Comparison of ENCODE assay signal across 1 cellular context in the genomic region with DNA sequence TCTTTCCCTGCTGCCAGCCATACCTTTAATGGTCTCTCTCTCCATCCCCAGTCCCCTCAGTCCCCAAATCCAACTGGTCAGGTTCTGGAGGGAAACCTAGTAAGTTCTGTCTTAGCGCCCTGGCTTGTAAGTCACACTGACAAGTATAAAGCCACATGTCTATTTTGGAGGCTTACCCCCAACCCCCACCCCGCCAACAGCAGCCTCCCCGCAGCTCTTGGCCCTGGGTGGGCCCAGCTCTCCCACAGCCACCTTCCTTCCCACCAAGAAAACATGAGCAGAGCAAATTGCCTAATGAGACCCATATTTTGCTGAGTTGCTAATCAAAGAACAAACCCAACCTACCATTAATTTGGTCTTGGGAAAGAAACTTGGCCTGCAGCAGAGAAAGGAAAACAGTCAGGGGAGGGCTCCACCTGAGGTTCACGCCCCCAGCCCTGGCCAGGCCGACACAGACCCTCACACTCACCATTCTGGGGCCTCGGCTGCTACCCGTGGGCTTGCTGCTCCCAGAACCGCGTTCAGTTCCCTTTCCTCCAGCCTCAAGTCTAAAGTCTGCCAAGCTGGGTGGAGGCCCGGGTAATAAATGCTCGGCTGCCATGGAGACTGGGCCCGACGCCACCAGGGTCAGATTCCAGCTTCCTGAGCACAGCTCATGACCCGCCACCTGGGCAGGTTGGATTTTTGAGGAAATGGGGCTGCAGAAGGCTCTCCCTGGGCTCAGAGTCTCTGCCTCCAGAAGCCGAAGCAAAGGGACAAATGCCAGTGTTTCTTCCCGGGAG.
A peak's percentile ranks its signal among the peaks of the same experiment; 100 is the strongest.
TF ChIP-seq lines count a peak whose summit lies in the region.

A gene with protein sequence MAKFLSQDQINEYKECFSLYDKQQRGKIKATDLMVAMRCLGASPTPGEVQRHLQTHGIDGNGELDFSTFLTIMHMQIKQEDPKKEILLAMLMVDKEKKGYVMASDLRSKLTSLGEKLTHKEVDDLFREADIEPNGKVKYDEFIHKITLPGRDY (minus strand): TSS at position 557 of the 782 bp plus-strand sequence. CDS start 85 bp downstream, at position 472.

TF ChIP-seq in HepG2, 621 proteins besides CTCF, POLR2A, EP300 and RAD21 (continued from another document and continues in another):
- TF ChIP-seq, protein P1, sequence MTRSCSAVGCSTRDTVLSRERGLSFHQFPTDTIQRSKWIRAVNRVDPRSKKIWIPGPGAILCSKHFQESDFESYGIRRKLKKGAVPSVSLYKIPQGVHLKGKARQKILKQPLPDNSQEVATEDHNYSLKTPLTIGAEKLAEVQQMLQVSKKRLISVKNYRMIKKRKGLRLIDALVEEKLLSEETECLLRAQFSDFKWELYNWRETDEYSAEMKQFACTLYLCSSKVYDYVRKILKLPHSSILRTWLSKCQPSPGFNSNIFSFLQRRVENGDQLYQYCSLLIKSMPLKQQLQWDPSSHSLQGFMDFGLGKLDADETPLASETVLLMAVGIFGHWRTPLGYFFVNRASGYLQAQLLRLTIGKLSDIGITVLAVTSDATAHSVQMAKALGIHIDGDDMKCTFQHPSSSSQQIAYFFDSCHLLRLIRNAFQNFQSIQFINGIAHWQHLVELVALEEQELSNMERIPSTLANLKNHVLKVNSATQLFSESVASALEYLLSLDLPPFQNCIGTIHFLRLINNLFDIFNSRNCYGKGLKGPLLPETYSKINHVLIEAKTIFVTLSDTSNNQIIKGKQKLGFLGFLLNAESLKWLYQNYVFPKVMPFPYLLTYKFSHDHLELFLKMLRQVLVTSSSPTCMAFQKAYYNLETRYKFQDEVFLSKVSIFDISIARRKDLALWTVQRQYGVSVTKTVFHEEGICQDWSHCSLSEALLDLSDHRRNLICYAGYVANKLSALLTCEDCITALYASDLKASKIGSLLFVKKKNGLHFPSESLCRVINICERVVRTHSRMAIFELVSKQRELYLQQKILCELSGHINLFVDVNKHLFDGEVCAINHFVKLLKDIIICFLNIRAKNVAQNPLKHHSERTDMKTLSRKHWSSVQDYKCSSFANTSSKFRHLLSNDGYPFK (CRISPR knock-in tag; IDR thresholded peaks at IDR 0.05; ENCODE audit: borderline replicate concordance): no peak
- TF ChIP-seq RCOR2 (CRISPR knock-in tag; IDR thresholded peaks at IDR 0.05): no peak
- TF ChIP-seq PLRG1 (conservative IDR thresholded peaks at IDR 0.05): no peak
- TF ChIP-seq BRCA1 (CRISPR knock-in tag; IDR thresholded peaks at IDR 0.05): no peak; the same call in 1 of the 2 replicates
- TF ChIP-seq, protein P2, sequence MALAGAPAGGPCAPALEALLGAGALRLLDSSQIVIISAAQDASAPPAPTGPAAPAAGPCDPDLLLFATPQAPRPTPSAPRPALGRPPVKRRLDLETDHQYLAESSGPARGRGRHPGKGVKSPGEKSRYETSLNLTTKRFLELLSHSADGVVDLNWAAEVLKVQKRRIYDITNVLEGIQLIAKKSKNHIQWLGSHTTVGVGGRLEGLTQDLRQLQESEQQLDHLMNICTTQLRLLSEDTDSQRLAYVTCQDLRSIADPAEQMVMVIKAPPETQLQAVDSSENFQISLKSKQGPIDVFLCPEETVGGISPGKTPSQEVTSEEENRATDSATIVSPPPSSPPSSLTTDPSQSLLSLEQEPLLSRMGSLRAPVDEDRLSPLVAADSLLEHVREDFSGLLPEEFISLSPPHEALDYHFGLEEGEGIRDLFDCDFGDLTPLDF (CRISPR knock-in tag; IDR thresholded peaks at IDR 0.05): no peak
- no peak for TF ChIP-seq FOXA1 (IDR thresholded peaks at IDR 0.05)
- TF ChIP-seq FOXA1 (CRISPR knock-in tag; IDR thresholded peaks at IDR 0.05): no peak
- peak; percentile 46 to 67; a peak in 3 of 4 replicates for TF ChIP-seq MAFK (conservative IDR thresholded peaks at IDR 0.05 in 1 of 2, IDR thresholded peaks at IDR 0.05 in 1 of 2; ENCODE audit: low read length in 2 of 2)
- peak; percentile 29; the same call in 1 of the 2 replicates for TF ChIP-seq DPF2 (CRISPR knock-in tag; IDR thresholded peaks at IDR 0.05; ENCODE audit: borderline replicate concordance, low read depth)
- no peak for TF ChIP-seq LCORL (IDR thresholded peaks at IDR 0.05)
- TF ChIP-seq LCORL (CRISPR knock-in tag; IDR thresholded peaks at IDR 0.05): 0 out of 2 replicates have a peak, but pooled peaks have one; percentile 57
- TF ChIP-seq, protein P3, sequence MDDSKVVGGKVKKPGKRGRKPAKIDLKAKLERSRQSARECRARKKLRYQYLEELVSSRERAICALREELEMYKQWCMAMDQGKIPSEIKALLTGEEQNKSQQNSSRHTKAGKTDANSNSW (CRISPR knock-in tag; IDR thresholded peaks at IDR 0.05; ENCODE audit: borderline replicate concordance): no peak
- TF ChIP-seq, protein P4, sequence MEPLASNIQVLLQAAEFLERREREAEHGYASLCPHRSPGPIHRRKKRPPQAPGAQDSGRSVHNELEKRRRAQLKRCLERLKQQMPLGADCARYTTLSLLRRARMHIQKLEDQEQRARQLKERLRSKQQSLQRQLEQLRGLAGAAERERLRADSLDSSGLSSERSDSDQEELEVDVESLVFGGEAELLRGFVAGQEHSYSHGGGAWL (CRISPR knock-in tag; IDR thresholded peaks at IDR 0.05): no peak
- TF ChIP-seq, protein P5, sequence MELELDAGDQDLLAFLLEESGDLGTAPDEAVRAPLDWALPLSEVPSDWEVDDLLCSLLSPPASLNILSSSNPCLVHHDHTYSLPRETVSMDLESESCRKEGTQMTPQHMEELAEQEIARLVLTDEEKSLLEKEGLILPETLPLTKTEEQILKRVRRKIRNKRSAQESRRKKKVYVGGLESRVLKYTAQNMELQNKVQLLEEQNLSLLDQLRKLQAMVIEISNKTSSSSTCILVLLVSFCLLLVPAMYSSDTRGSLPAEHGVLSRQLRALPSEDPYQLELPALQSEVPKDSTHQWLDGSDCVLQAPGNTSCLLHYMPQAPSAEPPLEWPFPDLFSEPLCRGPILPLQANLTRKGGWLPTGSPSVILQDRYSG (CRISPR knock-in tag; IDR thresholded peaks at IDR 0.05): no peak
- no peak for TF ChIP-seq SRSF9 (IDR thresholded peaks at IDR 0.05; ENCODE audit: borderline replicate concordance, insufficient read depth, low read depth, low read length, poor library complexity, severe bottlenecking)
- TF ChIP-seq, protein P6, sequence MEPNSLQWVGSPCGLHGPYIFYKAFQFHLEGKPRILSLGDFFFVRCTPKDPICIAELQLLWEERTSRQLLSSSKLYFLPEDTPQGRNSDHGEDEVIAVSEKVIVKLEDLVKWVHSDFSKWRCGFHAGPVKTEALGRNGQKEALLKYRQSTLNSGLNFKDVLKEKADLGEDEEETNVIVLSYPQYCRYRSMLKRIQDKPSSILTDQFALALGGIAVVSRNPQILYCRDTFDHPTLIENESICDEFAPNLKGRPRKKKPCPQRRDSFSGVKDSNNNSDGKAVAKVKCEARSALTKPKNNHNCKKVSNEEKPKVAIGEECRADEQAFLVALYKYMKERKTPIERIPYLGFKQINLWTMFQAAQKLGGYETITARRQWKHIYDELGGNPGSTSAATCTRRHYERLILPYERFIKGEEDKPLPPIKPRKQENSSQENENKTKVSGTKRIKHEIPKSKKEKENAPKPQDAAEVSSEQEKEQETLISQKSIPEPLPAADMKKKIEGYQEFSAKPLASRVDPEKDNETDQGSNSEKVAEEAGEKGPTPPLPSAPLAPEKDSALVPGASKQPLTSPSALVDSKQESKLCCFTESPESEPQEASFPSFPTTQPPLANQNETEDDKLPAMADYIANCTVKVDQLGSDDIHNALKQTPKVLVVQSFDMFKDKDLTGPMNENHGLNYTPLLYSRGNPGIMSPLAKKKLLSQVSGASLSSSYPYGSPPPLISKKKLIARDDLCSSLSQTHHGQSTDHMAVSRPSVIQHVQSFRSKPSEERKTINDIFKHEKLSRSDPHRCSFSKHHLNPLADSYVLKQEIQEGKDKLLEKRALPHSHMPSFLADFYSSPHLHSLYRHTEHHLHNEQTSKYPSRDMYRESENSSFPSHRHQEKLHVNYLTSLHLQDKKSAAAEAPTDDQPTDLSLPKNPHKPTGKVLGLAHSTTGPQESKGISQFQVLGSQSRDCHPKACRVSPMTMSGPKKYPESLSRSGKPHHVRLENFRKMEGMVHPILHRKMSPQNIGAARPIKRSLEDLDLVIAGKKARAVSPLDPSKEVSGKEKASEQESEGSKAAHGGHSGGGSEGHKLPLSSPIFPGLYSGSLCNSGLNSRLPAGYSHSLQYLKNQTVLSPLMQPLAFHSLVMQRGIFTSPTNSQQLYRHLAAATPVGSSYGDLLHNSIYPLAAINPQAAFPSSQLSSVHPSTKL (CRISPR knock-in tag; IDR thresholded peaks at IDR 0.05): peak; percentile 28; the same call in 1 of the 2 replicates
- TF ChIP-seq ZNF136 (CRISPR knock-in tag; IDR thresholded peaks at IDR 0.05; ENCODE audit: low read depth): no peak
- no peak for TF ChIP-seq ZMYM2 (CRISPR knock-in tag; IDR thresholded peaks at IDR 0.05)
- no peak for TF ChIP-seq HMG20B (CRISPR knock-in tag; conservative IDR thresholded peaks at IDR 0.05)
- no peak for TF ChIP-seq ZNF816 (CRISPR knock-in tag; IDR thresholded peaks at IDR 0.05; ENCODE audit: borderline replicate concordance)
- TF ChIP-seq, protein P7, sequence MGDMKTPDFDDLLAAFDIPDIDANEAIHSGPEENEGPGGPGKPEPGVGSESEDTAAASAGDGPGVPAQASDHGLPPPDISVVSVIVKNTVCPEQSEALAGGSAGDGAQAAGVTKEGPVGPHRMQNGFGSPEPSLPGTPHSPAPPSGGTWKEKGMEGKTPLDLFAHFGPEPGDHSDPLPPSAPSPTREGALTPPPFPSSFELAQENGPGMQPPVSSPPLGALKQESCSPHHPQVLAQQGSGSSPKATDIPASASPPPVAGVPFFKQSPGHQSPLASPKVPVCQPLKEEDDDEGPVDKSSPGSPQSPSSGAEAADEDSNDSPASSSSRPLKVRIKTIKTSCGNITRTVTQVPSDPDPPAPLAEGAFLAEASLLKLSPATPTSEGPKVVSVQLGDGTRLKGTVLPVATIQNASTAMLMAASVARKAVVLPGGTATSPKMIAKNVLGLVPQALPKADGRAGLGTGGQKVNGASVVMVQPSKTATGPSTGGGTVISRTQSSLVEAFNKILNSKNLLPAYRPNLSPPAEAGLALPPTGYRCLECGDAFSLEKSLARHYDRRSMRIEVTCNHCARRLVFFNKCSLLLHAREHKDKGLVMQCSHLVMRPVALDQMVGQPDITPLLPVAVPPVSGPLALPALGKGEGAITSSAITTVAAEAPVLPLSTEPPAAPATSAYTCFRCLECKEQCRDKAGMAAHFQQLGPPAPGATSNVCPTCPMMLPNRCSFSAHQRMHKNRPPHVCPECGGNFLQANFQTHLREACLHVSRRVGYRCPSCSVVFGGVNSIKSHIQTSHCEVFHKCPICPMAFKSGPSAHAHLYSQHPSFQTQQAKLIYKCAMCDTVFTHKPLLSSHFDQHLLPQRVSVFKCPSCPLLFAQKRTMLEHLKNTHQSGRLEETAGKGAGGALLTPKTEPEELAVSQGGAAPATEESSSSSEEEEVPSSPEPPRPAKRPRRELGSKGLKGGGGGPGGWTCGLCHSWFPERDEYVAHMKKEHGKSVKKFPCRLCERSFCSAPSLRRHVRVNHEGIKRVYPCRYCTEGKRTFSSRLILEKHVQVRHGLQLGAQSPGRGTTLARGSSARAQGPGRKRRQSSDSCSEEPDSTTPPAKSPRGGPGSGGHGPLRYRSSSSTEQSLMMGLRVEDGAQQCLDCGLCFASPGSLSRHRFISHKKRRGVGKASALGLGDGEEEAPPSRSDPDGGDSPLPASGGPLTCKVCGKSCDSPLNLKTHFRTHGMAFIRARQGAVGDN (CRISPR knock-in tag; IDR thresholded peaks at IDR 0.05): peak; percentile 81
- TF ChIP-seq ZNF552 (CRISPR knock-in tag; IDR thresholded peaks at IDR 0.05; ENCODE audit: borderline replicate concordance): no peak
- peak; percentile 61; the same call in 1 of the 2 replicates for TF ChIP-seq ZNF556 (CRISPR knock-in tag; IDR thresholded peaks at IDR 0.05; ENCODE audit: borderline replicate concordance)
- TF ChIP-seq ZSCAN25 (CRISPR knock-in tag; IDR thresholded peaks at IDR 0.05): no peak
- TF ChIP-seq, protein P8, sequence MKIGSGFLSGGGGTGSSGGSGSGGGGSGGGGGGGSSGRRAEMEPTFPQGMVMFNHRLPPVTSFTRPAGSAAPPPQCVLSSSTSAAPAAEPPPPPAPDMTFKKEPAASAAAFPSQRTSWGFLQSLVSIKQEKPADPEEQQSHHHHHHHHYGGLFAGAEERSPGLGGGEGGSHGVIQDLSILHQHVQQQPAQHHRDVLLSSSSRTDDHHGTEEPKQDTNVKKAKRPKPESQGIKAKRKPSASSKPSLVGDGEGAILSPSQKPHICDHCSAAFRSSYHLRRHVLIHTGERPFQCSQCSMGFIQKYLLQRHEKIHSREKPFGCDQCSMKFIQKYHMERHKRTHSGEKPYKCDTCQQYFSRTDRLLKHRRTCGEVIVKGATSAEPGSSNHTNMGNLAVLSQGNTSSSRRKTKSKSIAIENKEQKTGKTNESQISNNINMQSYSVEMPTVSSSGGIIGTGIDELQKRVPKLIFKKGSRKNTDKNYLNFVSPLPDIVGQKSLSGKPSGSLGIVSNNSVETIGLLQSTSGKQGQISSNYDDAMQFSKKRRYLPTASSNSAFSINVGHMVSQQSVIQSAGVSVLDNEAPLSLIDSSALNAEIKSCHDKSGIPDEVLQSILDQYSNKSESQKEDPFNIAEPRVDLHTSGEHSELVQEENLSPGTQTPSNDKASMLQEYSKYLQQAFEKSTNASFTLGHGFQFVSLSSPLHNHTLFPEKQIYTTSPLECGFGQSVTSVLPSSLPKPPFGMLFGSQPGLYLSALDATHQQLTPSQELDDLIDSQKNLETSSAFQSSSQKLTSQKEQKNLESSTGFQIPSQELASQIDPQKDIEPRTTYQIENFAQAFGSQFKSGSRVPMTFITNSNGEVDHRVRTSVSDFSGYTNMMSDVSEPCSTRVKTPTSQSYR (CRISPR knock-in tag; IDR thresholded peaks at IDR 0.05; ENCODE audit: borderline replicate concordance): no peak
- TF ChIP-seq, protein P9, sequence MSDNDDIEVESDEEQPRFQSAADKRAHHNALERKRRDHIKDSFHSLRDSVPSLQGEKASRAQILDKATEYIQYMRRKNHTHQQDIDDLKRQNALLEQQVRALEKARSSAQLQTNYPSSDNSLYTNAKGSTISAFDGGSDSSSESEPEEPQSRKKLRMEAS (IDR thresholded peaks at IDR 0.05): 0 out of 2 replicates have a peak, but pooled peaks have one; percentile 30
- TF ChIP-seq, protein P10, sequence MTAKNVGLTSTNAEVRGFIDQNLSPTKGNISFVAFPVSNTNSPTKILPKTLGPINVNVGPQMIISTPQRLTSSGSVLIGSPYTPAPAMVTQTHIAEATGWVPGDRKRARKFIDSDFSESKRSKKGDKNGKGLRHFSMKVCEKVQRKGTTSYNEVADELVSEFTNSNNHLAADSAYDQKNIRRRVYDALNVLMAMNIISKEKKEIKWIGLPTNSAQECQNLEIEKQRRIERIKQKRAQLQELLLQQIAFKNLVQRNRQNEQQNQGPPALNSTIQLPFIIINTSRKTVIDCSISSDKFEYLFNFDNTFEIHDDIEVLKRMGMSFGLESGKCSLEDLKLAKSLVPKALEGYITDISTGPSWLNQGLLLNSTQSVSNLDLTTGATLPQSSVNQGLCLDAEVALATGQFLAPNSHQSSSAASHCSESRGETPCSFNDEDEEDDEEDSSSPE (CRISPR knock-in tag; IDR thresholded peaks at IDR 0.05): 0 out of 2 replicates have a peak, but pooled peaks have one; percentile 43
- TF ChIP-seq, protein P11, sequence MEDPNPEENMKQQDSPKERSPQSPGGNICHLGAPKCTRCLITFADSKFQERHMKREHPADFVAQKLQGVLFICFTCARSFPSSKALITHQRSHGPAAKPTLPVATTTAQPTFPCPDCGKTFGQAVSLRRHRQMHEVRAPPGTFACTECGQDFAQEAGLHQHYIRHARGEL (CRISPR knock-in tag; IDR thresholded peaks at IDR 0.05): no peak
- no peak for TF ChIP-seq SOX6 (IDR thresholded peaks at IDR 0.05)
- no peak for TF ChIP-seq SOX6 (CRISPR knock-in tag; IDR thresholded peaks at IDR 0.05)
